In the genomic region with DNA sequence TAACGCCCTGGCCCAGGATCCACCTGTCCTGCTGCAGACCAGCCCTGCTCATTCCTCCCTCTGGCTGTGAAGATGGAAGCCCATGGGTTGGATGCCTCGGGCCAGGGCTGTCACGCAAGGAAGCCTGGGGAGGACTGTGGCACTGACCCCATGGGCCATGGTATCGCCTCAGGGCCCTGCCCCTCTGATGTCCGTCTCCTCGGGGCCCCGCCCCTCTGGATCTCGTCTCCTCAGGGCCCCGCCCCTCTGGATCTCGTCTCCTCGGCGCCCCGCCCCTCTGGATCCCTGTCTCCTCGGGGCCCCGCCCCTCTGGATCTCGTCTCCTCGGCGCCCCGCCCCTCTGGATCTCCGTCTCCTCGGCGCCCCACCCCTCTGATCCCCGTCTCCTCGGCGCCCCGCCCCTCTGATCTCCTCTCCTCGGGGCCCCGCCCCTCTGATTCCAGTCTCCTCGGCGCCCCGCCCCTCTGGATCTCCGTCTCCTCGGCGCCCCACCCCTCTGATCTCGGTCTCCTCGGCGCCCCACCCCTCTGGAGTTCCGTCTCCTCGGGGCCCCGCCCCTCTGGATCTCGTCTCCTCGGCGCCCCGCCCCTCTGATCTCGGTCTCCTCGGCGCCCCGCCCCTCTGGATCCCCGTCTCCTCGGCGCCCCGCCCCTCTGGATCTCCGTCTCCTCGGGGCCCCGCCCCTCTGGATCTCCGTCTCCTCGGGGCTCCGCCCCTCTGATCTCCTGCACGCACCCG, we compare ENCODE assay signal across 9 cellular contexts. TPM values are rescaled to one million over a fixed set of nuclear protein-coding genes. Genes with fewer than 3 reads are reported as not detected.
A peak's percentile ranks its signal among the peaks of the same experiment; 100 is the strongest.
DNase-seq lines count a peak whose midpoint lies in the region; ATAC-seq and TF ChIP-seq lines count a peak whose summit lies in the region.
"Had no signal": no experiment of that assay in that cellular context is flagged by ENCODE, and none has a peak within 500 bp of the region (broad histone marks: within the 10 kb centered on the region; RNA-seq: fewer than 3 reads in every experiment).

No MANE protein-coding gene starts in this region.

- CTCF ChIA-PET in MCF 10A (lab: Yijun Ruan, JAX), result no interaction called here
- CTCF ChIA-PET in mammary epithelial cell (lab: Charles Lee; ENCODE audit: low non-redundant PET), result no interaction called here
- CTCF ChIA-PET in PC-9 (lab: Charles Lee), result no interaction called here

- in situ Hi-C loops in mammary epithelial cell (cut with MboI; ENCODE audit: low sequenced_read_pairs in 2 of 2), result no loop called here

- H3K4me3 Mint-ChIP-seq in MCF 10A (ENCODE audit: unreplicated experiment), result peak overlapping the region; percentile 46
- H3K4me3 Mint-ChIP-seq: T-helper 1 cell treated with Interleukin-12 subunit alpha and Interleukin-12 subunit beta and Interleukin-4 antibody, amounts not matched to agents 30 μg/mL and 1 μg/mL, for 36 hours had no signal

- no peaks in the 10 kb centered on the region for H3K9me2 ChIP-seq in PC-9 (ENCODE audit: insufficient read depth)

- peaks cover 1% of the 10 kb centered on the region for H3K27me3 Mint-ChIP-seq in MCF 10A (ENCODE audit: insufficient read depth, unreplicated experiment)

- dilution Hi-C loops in mammary epithelial cell (cut with HindIII; ENCODE audit: low sequenced_read_pairs), result no loop called here

- no peaks in the 10 kb centered on the region for H4K20me1 ChIP-seq in mammary epithelial cell (ENCODE audit: insufficient read depth, low read length)
- no peaks in the 10 kb centered on the region for H4K20me1 ChIP-seq in PC-9 (ENCODE audit: insufficient read depth)

- TF ChIP-seq CTCF in MCF 10A (IDR thresholded peaks at IDR 0.05; ENCODE audit: unreplicated experiment) (no peak), mammary epithelial cell (conservative IDR thresholded peaks at IDR 0.05 in 1 of 2, IDR thresholded peaks at IDR 0.05 in 1 of 2; ENCODE audit: extremely low read depth in 1 of 2, insufficient read depth in 1 of 2, low read depth in 1 of 2, low read length in 2 of 2) (no peak), PC-9 (conservative IDR thresholded peaks at IDR 0.05) (no peak), tibial nerve (IDR thresholded peaks at IDR 0.05) (no peak)

- H3F3A ChIP-seq in PC-9 (ENCODE audit: insufficient read depth, low read depth), result peaks cover 16% of the 10 kb centered on the region; the same call in 1 of the 2 replicates

- peaks cover 9% of the 10 kb centered on the region for H3K4me1 Mint-ChIP-seq in MCF 10A (ENCODE audit: insufficient read depth, unreplicated experiment)

- H3K27ac ChIP-seq in mammary epithelial cell (ENCODE audit: insufficient read depth, low read depth, low read length) (no peak overlapping the region), PC-9 (no peak overlapping the region), tibial nerve (peak overlapping the region in 3 of 4 donors; percentile 59 to 85 (median 73))

- POLR2A ChIA-PET in MCF 10A (lab: Yijun Ruan, JAX) (interaction anchor here (0.7 kb wide), 1 partner anchor 13 kb away, joined by 3 read pairs; no protein-coding TSS in a partner anchor), PC-9 (lab: Charles Lee; ENCODE audit: unreplicated experiment) (no interaction called here)

- intact Hi-C loops in MCF 10A (cut with micrococcal nuclease), result no loop called here
- intact Hi-C loops in mammary epithelial cell (cut with micrococcal nuclease), result no loop called here
- intact Hi-C loops in PC-9 (cut with micrococcal nuclease; ENCODE audit: unreplicated experiment), result no loop called here

- DNase-seq in MCF 10A (ENCODE audit: unreplicated experiment) (peak; percentile 69), mammary epithelial cell (no peak), PC-9 (peak; percentile 72 to 82), iPS-NIHi11 (ENCODE audit: low spot score) (peak; percentile 69), tibial nerve (ENCODE audit: low spot score in 2 of 2) (peak; percentile 71 to 91), AML-193 (lab: John Stamatoyannopoulos, UW) (no peak), NCI-H748 (lab: John Stamatoyannopoulos, UW; ENCODE audit: unreplicated experiment) (no peak)

- no peaks in the 10 kb centered on the region for H3K79me2 ChIP-seq in mammary epithelial cell (ENCODE audit: insufficient read depth, low read length)
- H3K79me2 ChIP-seq in PC-9 (ENCODE audit: low read depth), result no peaks in the 10 kb centered on the region

- no peak for ATAC-seq in HG03025 (IDR thresholded peaks at IDR 0.05; ENCODE audit: low FRiP score, unreplicated experiment)

- H3K4me1 ChIP-seq in mammary epithelial cell (ENCODE audit: insufficient read depth, low read length) (no peaks in the 10 kb centered on the region), PC-9 (replicated peaks; ENCODE audit: insufficient read depth) (peaks cover 15% of the 10 kb centered on the region), tibial nerve (peaks cover 0 to 91% (median 55%) of the 10 kb centered on the region in 4 donors)

- H3K9me3 Mint-ChIP-seq in MCF 10A (ENCODE audit: unreplicated experiment), result no peaks in the 10 kb centered on the region
- H3K9me3 Mint-ChIP-seq: T-helper 1 cell treated with Interleukin-12 subunit alpha and Interleukin-12 subunit beta and Interleukin-4 antibody, amounts not matched to agents 30 μg/mL and 1 μg/mL, for 36 hours had no signal

- BruUV-seq in MCF 10A (replicated peaks; lab: Mats Ljungman, UMichigan) (no TSS peak), mammary epithelial cell (replicated peaks; lab: Mats Ljungman, UMichigan) (no TSS peak), PC-9 (replicated peaks; lab: Mats Ljungman, UMichigan) (no TSS peak)

- H3K4me3 ChIP-seq in mammary epithelial cell (replicated peaks in 1 of 3; ENCODE audit: insufficient read depth in 1 of 3, low read depth in 2 of 3, low read length in 3 of 3), result peak overlapping the region in 1 of 3 experiments; percentile 4
- H3K4me3 ChIP-seq in PC-9, result peak overlapping the region; percentile 47; the same call in 1 of the 2 replicates
- H3K4me3 ChIP-seq in tibial nerve, result peak overlapping the region in 1 of 4 donors; percentile 27

- H3K27ac Mint-ChIP-seq in MCF 10A (ENCODE audit: low read depth, unreplicated experiment), result no peak overlapping the region
- H3K27ac Mint-ChIP-seq: T-helper 1 cell treated with Interleukin-12 subunit alpha and Interleukin-12 subunit beta and Interleukin-4 antibody, amounts not matched to agents 30 μg/mL and 1 μg/mL, for 36 hours had no signal

- peaks cover 9% of the 10 kb centered on the region for H3K27me3 ChIP-seq in mammary epithelial cell (ENCODE audit: insufficient read depth, low read length)
- H3K27me3 ChIP-seq in PC-9 (ENCODE audit: insufficient read depth, low read depth), result no peaks in the 10 kb centered on the region
- no peaks in the 10 kb centered on the region for H3K27me3 ChIP-seq in tibial nerve

- H2AFZ ChIP-seq in mammary epithelial cell (ENCODE audit: low read depth, low read length) (no peak overlapping the region), PC-9 (no peak overlapping the region)

- no peaks in the 10 kb centered on the region for H3K36me3 Mint-ChIP-seq in MCF 10A (ENCODE audit: insufficient read depth, unreplicated experiment)

- no peak overlapping the region for H3K4me2 ChIP-seq in mammary epithelial cell (ENCODE audit: insufficient read depth, low read depth, low read length)
- H3K4me2 ChIP-seq in PC-9, result peak overlapping the region; percentile 61

- TF ChIP-seq POLR2A in tibial nerve (IDR thresholded peaks at IDR 0.05), result peak in 1 of 2 donors; percentile 22

- H3K9me3 ChIP-seq in mammary epithelial cell (replicated peaks; ENCODE audit: insufficient read depth, low read length) (no peaks in the 10 kb centered on the region), PC-9 (ENCODE audit: insufficient read depth, low read depth) (no peaks in the 10 kb centered on the region), tibial nerve (no peaks in the 10 kb centered on the region)

- no peak overlapping the region for H3K9ac ChIP-seq in mammary epithelial cell (ENCODE audit: insufficient read depth, low read length)

- TF ChIP-seq EP300 in tibial nerve (IDR thresholded peaks at IDR 0.05), result peak in 1 of 2 donors; percentile 47

- H3K36me3 ChIP-seq in mammary epithelial cell (ENCODE audit: insufficient read depth, low read length), result no peaks in the 10 kb centered on the region
- H3K36me3 ChIP-seq in PC-9 (ENCODE audit: low read depth), result no peaks in the 10 kb centered on the region
- no peaks in the 10 kb centered on the region for H3K36me3 ChIP-seq in tibial nerve

- WGBS in mammary epithelial cell (ENCODE audit: low coverage, missing lambda C conversion rate), result 100% methylated on average over 1 of the region's 60 CpGs
- WGBS in tibial nerve, 2 donors, result 19 to 48% methylated on average over 17 to 42 of the region's 60 CpGs

RNA-seq across cellular contexts. Expression of a gene that starts 24.0 kb away (rescaled TPM):
- total RNA-seq in MCF 10A (2022) (14.5 and 24.1 TPM in 2 replicates), mammary epithelial cell (1 to 10 TPM; 2.5 to 9.6 TPM), PC-9 (2021) (44.6 and 61.7 TPM in 2 replicates), tibial nerve (100 to 1,000 TPM; 112 to 162 (median 147) TPM)
- polyA plus RNA-seq in mammary epithelial cell, result 4.7 TPM
- polyA minus RNA-seq in mammary epithelial cell, result 1.1 TPM

Comparison
In these comparisons a context has a peak if more than half of its experiments do, and no peak if none do; other contexts are left out.
1. DNase-seq: peak in MCF 10A (single experiment), PC-9 (2 of 2), iPS-NIHi11 (single experiment) and tibial nerve (2 of 2); none in mammary epithelial cell (single experiment), AML-193 (0 of 2) and NCI-H748 (single experiment).
2. H3K27ac ChIP-seq: peak in tibial nerve (3 of 4); none in mammary epithelial cell (single experiment) and PC-9 (single experiment).